1 cellular context compared by ENCODE assay signal in genomic region chr15:76338555-76339301, GRCh38.
TF ChIP-seq lines count a peak whose summit lies in the region.

No MANE protein-coding gene starts in this region.

TF ChIP-seq in K562, 482 proteins besides CTCF, POLR2A, EP300 and RAD21 (continued from another document and continues in another):
- TF ChIP-seq TOE1 (IDR thresholded peaks at IDR 0.05; ENCODE audit: borderline replicate concordance) (no peak), TOE1 (CRISPR knock-in tag; IDR thresholded peaks at IDR 0.05; ENCODE audit: borderline replicate concordance, low read depth) (no peak), NRF1 (conservative IDR thresholded peaks at IDR 0.05 in 1 of 2, IDR thresholded peaks at IDR 0.05 in 1 of 2) (peak in 1 of 2 experiments; percentile 11; a peak in 1 of 4 replicates), HNRNPUL1 (IDR thresholded peaks at IDR 0.05; ENCODE audit: low read length) (no peak), SNIP1 (IDR thresholded peaks at IDR 0.05; ENCODE audit: low read depth) (no peak), DDX20 (tag; IDR thresholded peaks at IDR 0.05; ENCODE audit: low read depth) (no peak), ZFP30 (CRISPR knock-in tag; IDR thresholded peaks at IDR 0.05; ENCODE audit: borderline replicate concordance) (no peak), ERF (CRISPR knock-in tag; IDR thresholded peaks at IDR 0.05) (no peak), ZNF12 (CRISPR knock-in tag; IDR thresholded peaks at IDR 0.05) (no peak), EWSR1 (IDR thresholded peaks at IDR 0.05; ENCODE audit: borderline replicate concordance, low read depth, partially characterized antibody) (no peak), ZNF445 (CRISPR knock-in tag; IDR thresholded peaks at IDR 0.05; ENCODE audit: low read depth) (no peak), ZNF707 (CRISPR knock-in tag; conservative IDR thresholded peaks at IDR 0.05) (no peak), MED1 (CRISPR knock-in tag; IDR thresholded peaks at IDR 0.05; ENCODE audit: borderline replicate concordance) (no peak), BCOR (IDR thresholded peaks at IDR 0.05) (0 out of 2 replicates have a peak, but pooled peaks have one; percentile 14), NKRF (IDR thresholded peaks at IDR 0.05; ENCODE audit: borderline replicate concordance) (peak; percentile 37; the same call in 1 of the 2 replicates), ZNF347 (CRISPR knock-in tag; IDR thresholded peaks at IDR 0.05; ENCODE audit: low read depth) (no peak), ZBTB17 (CRISPR knock-in tag; IDR thresholded peaks at IDR 0.05) (no peak), ZNF79 (CRISPR knock-in tag; IDR thresholded peaks at IDR 0.05; ENCODE audit: low read depth) (no peak), ZNF407 (IDR thresholded peaks at IDR 0.05; ENCODE audit: low read depth) (peak; percentile 29; the same call in 1 of the 2 replicates), HDGF (IDR thresholded peaks at IDR 0.05) (peak; percentile 69; the same call in 1 of the 2 replicates), TBL1XR1 (IDR thresholded peaks at IDR 0.05; ENCODE audit: low read length in 2 of 2) (no peak), ZFP36 (IDR thresholded peaks at IDR 0.05; ENCODE audit: low read depth, low read length, partially characterized antibody) (peak; percentile 51), HDAC6 (IDR thresholded peaks at IDR 0.05; ENCODE audit: low read depth, low read length) (no peak), SFPQ (IDR thresholded peaks at IDR 0.05; ENCODE audit: low read depth, low read length) (no peak)
- TF ChIP-seq, protein P1, sequence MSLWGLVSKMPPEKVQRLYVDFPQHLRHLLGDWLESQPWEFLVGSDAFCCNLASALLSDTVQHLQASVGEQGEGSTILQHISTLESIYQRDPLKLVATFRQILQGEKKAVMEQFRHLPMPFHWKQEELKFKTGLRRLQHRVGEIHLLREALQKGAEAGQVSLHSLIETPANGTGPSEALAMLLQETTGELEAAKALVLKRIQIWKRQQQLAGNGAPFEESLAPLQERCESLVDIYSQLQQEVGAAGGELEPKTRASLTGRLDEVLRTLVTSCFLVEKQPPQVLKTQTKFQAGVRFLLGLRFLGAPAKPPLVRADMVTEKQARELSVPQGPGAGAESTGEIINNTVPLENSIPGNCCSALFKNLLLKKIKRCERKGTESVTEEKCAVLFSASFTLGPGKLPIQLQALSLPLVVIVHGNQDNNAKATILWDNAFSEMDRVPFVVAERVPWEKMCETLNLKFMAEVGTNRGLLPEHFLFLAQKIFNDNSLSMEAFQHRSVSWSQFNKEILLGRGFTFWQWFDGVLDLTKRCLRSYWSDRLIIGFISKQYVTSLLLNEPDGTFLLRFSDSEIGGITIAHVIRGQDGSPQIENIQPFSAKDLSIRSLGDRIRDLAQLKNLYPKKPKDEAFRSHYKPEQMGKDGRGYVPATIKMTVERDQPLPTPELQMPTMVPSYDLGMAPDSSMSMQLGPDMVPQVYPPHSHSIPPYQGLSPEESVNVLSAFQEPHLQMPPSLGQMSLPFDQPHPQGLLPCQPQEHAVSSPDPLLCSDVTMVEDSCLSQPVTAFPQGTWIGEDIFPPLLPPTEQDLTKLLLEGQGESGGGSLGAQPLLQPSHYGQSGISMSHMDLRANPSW (CRISPR knock-in tag; IDR thresholded peaks at IDR 0.05) = no peak
- TF ChIP-seq, protein P2, sequence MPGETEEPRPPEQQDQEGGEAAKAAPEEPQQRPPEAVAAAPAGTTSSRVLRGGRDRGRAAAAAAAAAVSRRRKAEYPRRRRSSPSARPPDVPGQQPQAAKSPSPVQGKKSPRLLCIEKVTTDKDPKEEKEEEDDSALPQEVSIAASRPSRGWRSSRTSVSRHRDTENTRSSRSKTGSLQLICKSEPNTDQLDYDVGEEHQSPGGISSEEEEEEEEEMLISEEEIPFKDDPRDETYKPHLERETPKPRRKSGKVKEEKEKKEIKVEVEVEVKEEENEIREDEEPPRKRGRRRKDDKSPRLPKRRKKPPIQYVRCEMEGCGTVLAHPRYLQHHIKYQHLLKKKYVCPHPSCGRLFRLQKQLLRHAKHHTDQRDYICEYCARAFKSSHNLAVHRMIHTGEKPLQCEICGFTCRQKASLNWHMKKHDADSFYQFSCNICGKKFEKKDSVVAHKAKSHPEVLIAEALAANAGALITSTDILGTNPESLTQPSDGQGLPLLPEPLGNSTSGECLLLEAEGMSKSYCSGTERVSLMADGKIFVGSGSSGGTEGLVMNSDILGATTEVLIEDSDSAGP (CRISPR knock-in tag; IDR thresholded peaks at IDR 0.05) = no peak
- TF ChIP-seq, protein P3, sequence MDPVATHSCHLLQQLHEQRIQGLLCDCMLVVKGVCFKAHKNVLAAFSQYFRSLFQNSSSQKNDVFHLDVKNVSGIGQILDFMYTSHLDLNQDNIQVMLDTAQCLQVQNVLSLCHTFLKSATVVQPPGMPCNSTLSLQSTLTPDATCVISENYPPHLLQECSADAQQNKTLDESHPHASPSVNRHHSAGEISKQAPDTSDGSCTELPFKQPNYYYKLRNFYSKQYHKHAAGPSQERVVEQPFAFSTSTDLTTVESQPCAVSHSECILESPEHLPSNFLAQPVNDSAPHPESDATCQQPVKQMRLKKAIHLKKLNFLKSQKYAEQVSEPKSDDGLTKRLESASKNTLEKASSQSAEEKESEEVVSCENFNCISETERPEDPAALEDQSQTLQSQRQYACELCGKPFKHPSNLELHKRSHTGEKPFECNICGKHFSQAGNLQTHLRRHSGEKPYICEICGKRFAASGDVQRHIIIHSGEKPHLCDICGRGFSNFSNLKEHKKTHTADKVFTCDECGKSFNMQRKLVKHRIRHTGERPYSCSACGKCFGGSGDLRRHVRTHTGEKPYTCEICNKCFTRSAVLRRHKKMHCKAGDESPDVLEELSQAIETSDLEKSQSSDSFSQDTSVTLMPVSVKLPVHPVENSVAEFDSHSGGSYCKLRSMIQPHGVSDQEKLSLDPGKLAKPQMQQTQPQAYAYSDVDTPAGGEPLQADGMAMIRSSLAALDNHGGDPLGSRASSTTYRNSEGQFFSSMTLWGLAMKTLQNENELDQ (CRISPR knock-in tag; IDR thresholded peaks at IDR 0.05; ENCODE audit: borderline replicate concordance) = no peak
- TF ChIP-seq, protein P4, sequence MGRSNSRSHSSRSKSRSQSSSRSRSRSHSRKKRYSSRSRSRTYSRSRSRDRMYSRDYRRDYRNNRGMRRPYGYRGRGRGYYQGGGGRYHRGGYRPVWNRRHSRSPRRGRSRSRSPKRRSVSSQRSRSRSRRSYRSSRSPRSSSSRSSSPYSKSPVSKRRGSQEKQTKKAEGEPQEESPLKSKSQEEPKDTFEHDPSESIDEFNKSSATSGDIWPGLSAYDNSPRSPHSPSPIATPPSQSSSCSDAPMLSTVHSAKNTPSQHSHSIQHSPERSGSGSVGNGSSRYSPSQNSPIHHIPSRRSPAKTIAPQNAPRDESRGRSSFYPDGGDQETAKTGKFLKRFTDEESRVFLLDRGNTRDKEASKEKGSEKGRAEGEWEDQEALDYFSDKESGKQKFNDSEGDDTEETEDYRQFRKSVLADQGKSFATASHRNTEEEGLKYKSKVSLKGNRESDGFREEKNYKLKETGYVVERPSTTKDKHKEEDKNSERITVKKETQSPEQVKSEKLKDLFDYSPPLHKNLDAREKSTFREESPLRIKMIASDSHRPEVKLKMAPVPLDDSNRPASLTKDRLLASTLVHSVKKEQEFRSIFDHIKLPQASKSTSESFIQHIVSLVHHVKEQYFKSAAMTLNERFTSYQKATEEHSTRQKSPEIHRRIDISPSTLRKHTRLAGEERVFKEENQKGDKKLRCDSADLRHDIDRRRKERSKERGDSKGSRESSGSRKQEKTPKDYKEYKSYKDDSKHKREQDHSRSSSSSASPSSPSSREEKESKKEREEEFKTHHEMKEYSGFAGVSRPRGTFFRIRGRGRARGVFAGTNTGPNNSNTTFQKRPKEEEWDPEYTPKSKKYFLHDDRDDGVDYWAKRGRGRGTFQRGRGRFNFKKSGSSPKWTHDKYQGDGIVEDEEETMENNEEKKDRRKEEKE (IDR thresholded peaks at IDR 0.05; ENCODE audit: borderline replicate concordance in 1 of 2, control insufficient read depth in 1 of 2, low read depth in 2 of 2, low read length in 1 of 2) = no peak
- TF ChIP-seq, protein P5, sequence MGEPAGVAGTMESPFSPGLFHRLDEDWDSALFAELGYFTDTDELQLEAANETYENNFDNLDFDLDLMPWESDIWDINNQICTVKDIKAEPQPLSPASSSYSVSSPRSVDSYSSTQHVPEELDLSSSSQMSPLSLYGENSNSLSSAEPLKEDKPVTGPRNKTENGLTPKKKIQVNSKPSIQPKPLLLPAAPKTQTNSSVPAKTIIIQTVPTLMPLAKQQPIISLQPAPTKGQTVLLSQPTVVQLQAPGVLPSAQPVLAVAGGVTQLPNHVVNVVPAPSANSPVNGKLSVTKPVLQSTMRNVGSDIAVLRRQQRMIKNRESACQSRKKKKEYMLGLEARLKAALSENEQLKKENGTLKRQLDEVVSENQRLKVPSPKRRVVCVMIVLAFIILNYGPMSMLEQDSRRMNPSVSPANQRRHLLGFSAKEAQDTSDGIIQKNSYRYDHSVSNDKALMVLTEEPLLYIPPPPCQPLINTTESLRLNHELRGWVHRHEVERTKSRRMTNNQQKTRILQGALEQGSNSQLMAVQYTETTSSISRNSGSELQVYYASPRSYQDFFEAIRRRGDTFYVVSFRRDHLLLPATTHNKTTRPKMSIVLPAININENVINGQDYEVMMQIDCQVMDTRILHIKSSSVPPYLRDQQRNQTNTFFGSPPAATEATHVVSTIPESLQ (CRISPR knock-in tag; IDR thresholded peaks at IDR 0.05) = 0 out of 2 replicates have a peak, but pooled peaks have one; percentile 33
